ENCODE assay signal across 8 cellular contexts in genomic region chr15:91414124-91414523, GRCh38.
"Had no signal": no experiment of that assay in that cellular context is flagged by ENCODE, and none has a peak within 500 bp of the region (broad histone marks: within the 10 kb centered on the region; RNA-seq: fewer than 3 reads in every experiment).

No MANE protein-coding gene starts in this region.

- FAIRE-seq: G401.6, GM12878, GM12891, GM12892, GM18507, GM19239 had no signal

- ATAC-seq: GM12878 had no signal

- H3K4me3 ChIP-seq: GM12878 had no signal

- DNase-seq: GDM1, GF-D8 had no signal
